In the genomic region with DNA sequence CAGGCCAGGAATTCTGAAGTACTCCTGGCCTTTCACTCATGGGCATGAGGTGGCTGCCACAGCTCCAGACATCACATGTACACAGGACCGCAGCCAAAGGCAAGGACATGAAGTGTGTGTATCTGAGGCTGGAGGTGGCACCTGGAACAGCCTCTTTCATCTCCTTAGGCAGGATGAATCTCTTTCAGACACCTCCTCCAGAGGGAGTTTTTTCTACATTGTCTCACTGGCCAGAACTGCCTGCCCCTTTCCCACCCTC, we compare ENCODE assay signal across 1 cellular context.
TF ChIP-seq lines count a peak whose summit lies in the region.

No MANE protein-coding gene starts in this region.

TF ChIP-seq in IMR-90, 13 proteins besides CTCF, POLR2A, EP300 and RAD21:
- TF ChIP-seq MAZ (IDR thresholded peaks at IDR 0.05; ENCODE audit: borderline replicate concordance, low read depth, low read length) (no peak), CEBPB (IDR thresholded peaks at IDR 0.05; ENCODE audit: low read depth, low read length) (no peak), CHD1 (IDR thresholded peaks at IDR 0.05; ENCODE audit: low read depth, low read length) (no peak), MXI1 (IDR thresholded peaks at IDR 0.05; ENCODE audit: borderline replicate concordance, low read depth, low read length) (no peak), MAFK (IDR thresholded peaks at IDR 0.05; ENCODE audit: low read depth, low read length) (no peak), NFE2L2 (IDR thresholded peaks at IDR 0.05; ENCODE audit: low read depth, low read length) (no peak), FOS (IDR thresholded peaks at IDR 0.05; ENCODE audit: low read depth, low read length) (no peak), RCOR1 (IDR thresholded peaks at IDR 0.05; ENCODE audit: insufficient replicate concordance, low read length) (no peak), RFX5 (IDR thresholded peaks at IDR 0.05; ENCODE audit: low read depth, low read length) (no peak), BHLHE40 (IDR thresholded peaks at IDR 0.05; ENCODE audit: low read depth, low read length) (no peak), SMC3 (IDR thresholded peaks at IDR 0.05; ENCODE audit: low read depth, low read length) (no peak)
- TF ChIP-seq, protein P1, sequence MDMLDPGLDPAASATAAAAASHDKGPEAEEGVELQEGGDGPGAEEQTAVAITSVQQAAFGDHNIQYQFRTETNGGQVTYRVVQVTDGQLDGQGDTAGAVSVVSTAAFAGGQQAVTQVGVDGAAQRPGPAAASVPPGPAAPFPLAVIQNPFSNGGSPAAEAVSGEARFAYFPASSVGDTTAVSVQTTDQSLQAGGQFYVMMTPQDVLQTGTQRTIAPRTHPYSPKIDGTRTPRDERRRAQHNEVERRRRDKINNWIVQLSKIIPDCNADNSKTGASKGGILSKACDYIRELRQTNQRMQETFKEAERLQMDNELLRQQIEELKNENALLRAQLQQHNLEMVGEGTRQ (IDR thresholded peaks at IDR 0.05; ENCODE audit: low read depth, low read length), result no peak
- TF ChIP-seq, protein P2, sequence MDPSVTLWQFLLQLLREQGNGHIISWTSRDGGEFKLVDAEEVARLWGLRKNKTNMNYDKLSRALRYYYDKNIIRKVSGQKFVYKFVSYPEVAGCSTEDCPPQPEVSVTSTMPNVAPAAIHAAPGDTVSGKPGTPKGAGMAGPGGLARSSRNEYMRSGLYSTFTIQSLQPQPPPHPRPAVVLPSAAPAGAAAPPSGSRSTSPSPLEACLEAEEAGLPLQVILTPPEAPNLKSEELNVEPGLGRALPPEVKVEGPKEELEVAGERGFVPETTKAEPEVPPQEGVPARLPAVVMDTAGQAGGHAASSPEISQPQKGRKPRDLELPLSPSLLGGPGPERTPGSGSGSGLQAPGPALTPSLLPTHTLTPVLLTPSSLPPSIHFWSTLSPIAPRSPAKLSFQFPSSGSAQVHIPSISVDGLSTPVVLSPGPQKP (IDR thresholded peaks at IDR 0.05; ENCODE audit: borderline replicate concordance, low read depth, low read length), result no peak
